ENCODE assay signal across 18 cellular contexts in genomic region chr10:112960151-112960681, GRCh38. TPM values are rescaled to one million over a fixed set of nuclear protein-coding genes. Genes with fewer than 3 reads are reported as not detected.
DNase-seq lines count a peak whose midpoint lies in the region; ATAC-seq, FAIRE-seq and TF ChIP-seq lines count a peak whose summit lies in the region.
"Had no signal": no experiment of that assay in that cellular context is flagged by ENCODE, and none has a peak within 500 bp of the region (broad histone marks: within the 10 kb centered on the region; RNA-seq: fewer than 3 reads in every experiment).

No MANE protein-coding gene starts in this region.

- H3K27me3 Mint-ChIP-seq in HFFc6 (ENCODE audit: insufficient read depth) (no peaks in the 10 kb centered on the region), astrocyte (ENCODE audit: low read depth, unreplicated experiment) (no peaks in the 10 kb centered on the region)

- CTCF ChIA-PET in HEK293T (lab: Yijun Ruan, JAX) = interaction anchor here (1.0 kb wide), 1 partner anchor 269 kb away, joined by 3 read pairs; no protein-coding TSS in a partner anchor

- peak overlapping the region; percentile 89 for H3K27ac ChIP-seq in astrocyte (ENCODE audit: low read depth, low read length)
- H3K27ac ChIP-seq: C4-2B had no signal

- H3K9me3 ChIP-seq in astrocyte (ENCODE audit: insufficient read depth, low read depth, low read length) (no peaks in the 10 kb centered on the region), skeletal muscle satellite cell (replicated peaks; ENCODE audit: low read length) (no peaks in the 10 kb centered on the region)

- POLR2A ChIA-PET in HEK293T (lab: Yijun Ruan, JAX) = no interaction called here

- no peak for FAIRE-seq in astrocyte (lab: Jason Lieb, UNC)

- no peak for TF ChIP-seq CTCF in HFFc6 (IDR thresholded peaks at IDR 0.05)
- TF ChIP-seq CTCF in astrocyte (IDR thresholded peaks at IDR 0.05; ENCODE audit: insufficient read depth, low read depth, low read length) = no peak

- H3K9ac ChIP-seq in astrocyte (ENCODE audit: low read length) (no peak overlapping the region), skeletal muscle satellite cell (ENCODE audit: low read depth, low read length) (peak overlapping the region; percentile 39)

- H3K36me3 Mint-ChIP-seq in HFFc6 (ENCODE audit: low read depth) (peaks cover 15% of the 10 kb centered on the region), astrocyte (ENCODE audit: low read depth, unreplicated experiment) (peaks cover 4% of the 10 kb centered on the region)

- H3K27ac Mint-ChIP-seq in HFFc6 = peak overlapping the region; percentile 89
- peak overlapping the region; percentile 95 for H3K27ac Mint-ChIP-seq in astrocyte (ENCODE audit: unreplicated experiment)
- H3K27ac Mint-ChIP-seq: activated CD4-positive, alpha-beta T cell treated with anti-CD3 and anti-CD28 coated beads for 36 hours; activated naive CD4-positive, alpha-beta T cell treated with anti-CD3 and anti-CD28 coated beads for 36 hours; stimulated activated naive CD8-positive, alpha-beta T cell treated with anti-CD3 and anti-CD28 coated beads, Interleukin-15, Interleukin-2, amounts not matched to agents 100 ng/mL and 50 ng/mL, for 24 hours had no signal

- H3K27me3 ChIP-seq in astrocyte (ENCODE audit: insufficient read depth, low read length) = no peaks in the 10 kb centered on the region
- H3K27me3 ChIP-seq in skeletal muscle satellite cell (ENCODE audit: control insufficient read depth, insufficient read depth, low read length) = no peaks in the 10 kb centered on the region

- H4K20me1 ChIP-seq in astrocyte (ENCODE audit: insufficient read depth, low read length) = peaks cover 33% of the 10 kb centered on the region

- peaks cover 91% of the 10 kb centered on the region for H3K4me1 Mint-ChIP-seq in HFFc6 (ENCODE audit: low read depth)
- peaks cover 80% of the 10 kb centered on the region for H3K4me1 Mint-ChIP-seq in astrocyte (ENCODE audit: low read depth, unreplicated experiment)

- H3K4me3 ChIP-seq in astrocyte (ENCODE audit: insufficient read depth, low read depth, low read length) = no peak overlapping the region
- no peak overlapping the region for H3K4me3 ChIP-seq in skeletal muscle satellite cell (ENCODE audit: low read length)

- H3K9me3 Mint-ChIP-seq in HFFc6 = no peaks in the 10 kb centered on the region
- H3K9me3 Mint-ChIP-seq in astrocyte (ENCODE audit: unreplicated experiment) = no peaks in the 10 kb centered on the region
- H3K9me3 Mint-ChIP-seq: activated naive CD4-positive, alpha-beta T cell treated with anti-CD3 and anti-CD28 coated beads for 36 hours; brain had no signal

- H3K4me1 ChIP-seq in astrocyte (ENCODE audit: insufficient read depth, low read length) (peaks cover 67% of the 10 kb centered on the region), skeletal muscle satellite cell (ENCODE audit: control insufficient read depth, insufficient read depth, low read length) (peaks cover 61% of the 10 kb centered on the region)

- H3K4me3 Mint-ChIP-seq in HFFc6 = peak overlapping the region; percentile 96
- peak overlapping the region; percentile 62 for H3K4me3 Mint-ChIP-seq in astrocyte (ENCODE audit: unreplicated experiment)
- H3K4me3 Mint-ChIP-seq: activated CD4-positive, alpha-beta T cell treated with anti-CD3 and anti-CD28 coated beads for 36 hours; activated naive CD4-positive, alpha-beta T cell treated with anti-CD3 and anti-CD28 coated beads for 36 hours; stimulated activated naive CD8-positive, alpha-beta T cell treated with anti-CD3 and anti-CD28 coated beads, Interleukin-15, Interleukin-2, amounts not matched to agents 100 ng/mL and 50 ng/mL, for 24 hours had no signal

- no peak overlapping the region for H2AFZ ChIP-seq in astrocyte (ENCODE audit: low read depth, low read length)

- peaks cover 84% of the 10 kb centered on the region for H3K79me2 ChIP-seq in astrocyte (ENCODE audit: insufficient read depth, low read length)

- H3K36me3 ChIP-seq in astrocyte (ENCODE audit: insufficient read depth, low read length) (no peaks in the 10 kb centered on the region), skeletal muscle satellite cell (ENCODE audit: insufficient read depth, low read length) (peaks cover 4% of the 10 kb centered on the region)

- DNase-seq in HFFc6 (no peak), astrocyte (ENCODE audit: low read depth) (peak; percentile 63), islet precursor cell (peak; percentile 71), SW 1271 (lab: John Stamatoyannopoulos, UW) (no peak), HEK293T (ENCODE audit: extremely low spot score) (no peak)
- DNase-seq: activated CD4-positive, alpha-beta T cell treated with anti-CD3 and anti-CD28 coated beads for 36 hours; activated naive CD4-positive, alpha-beta T cell treated with anti-CD3 and anti-CD28 coated beads for 36 hours; DMS79 treated with DMSO at 0.1 percent for 48 hours; NCI-H1694 treated with DMSO at 0.1 percent for 48 hours; NCI-H345; SIG-M5 had no signal

- ATAC-seq in HG03565 (IDR thresholded peaks at IDR 0.05; ENCODE audit: unreplicated experiment) = no peak
- ATAC-seq in HG03439 (IDR thresholded peaks at IDR 0.05; ENCODE audit: unreplicated experiment) = no peak
- ATAC-seq: activated CD4-positive, alpha-beta T cell treated with anti-CD3 and anti-CD28 coated beads for 36 hours; left lobe of liver had no signal

- peak overlapping the region; percentile 90 for H3K4me2 ChIP-seq in astrocyte (ENCODE audit: low read length)
- H3K4me2 ChIP-seq in skeletal muscle satellite cell (ENCODE audit: low read length) = peak overlapping the region; percentile 73

TF ChIP-seq in HEK293T, 16 proteins besides CTCF, POLR2A, EP300 and RAD21:
- no peak for TF ChIP-seq TARDBP (IDR thresholded peaks at IDR 0.05)
- TF ChIP-seq ZNF384 (IDR thresholded peaks at IDR 0.05) = no peak
- TF ChIP-seq LEF1 (IDR thresholded peaks at IDR 0.05; ENCODE audit: borderline replicate concordance) = no peak
- TF ChIP-seq SP1 (IDR thresholded peaks at IDR 0.05) = no peak
- no peak for TF ChIP-seq FOXA1 (IDR thresholded peaks at IDR 0.05)
- no peak for TF ChIP-seq BHLHE40 (IDR thresholded peaks at IDR 0.05; ENCODE audit: borderline replicate concordance)
- TF ChIP-seq SUZ12 (IDR thresholded peaks at IDR 0.05) = no peak
- no peak for TF ChIP-seq NFRKB (IDR thresholded peaks at IDR 0.05)
- TF ChIP-seq CTBP1 (IDR thresholded peaks at IDR 0.05; ENCODE audit: borderline replicate concordance) = no peak
- no peak for TF ChIP-seq PKNOX1 (IDR thresholded peaks at IDR 0.05)
- no peak for TF ChIP-seq FOXK2 (IDR thresholded peaks at IDR 0.05)
- no peak for TF ChIP-seq ELF4 (IDR thresholded peaks at IDR 0.05)
- TF ChIP-seq FOXM1 (IDR thresholded peaks at IDR 0.05; ENCODE audit: borderline replicate concordance) = no peak
- TF ChIP-seq ARNT (IDR thresholded peaks at IDR 0.05) = no peak
- no peak for TF ChIP-seq HDGF (IDR thresholded peaks at IDR 0.05; ENCODE audit: borderline replicate concordance)

RNA-seq across cellular contexts. Expression of gene TCF7L2, which starts 10.2 kb away (rescaled TPM):
- total RNA-seq in HFFc6 (2021; fragmentation: NEBNext Ultra II Directional; extraction: Animal tissue kit (Norgen Biotek cat#: 25700)) = 10 to 100 TPM; 14.6 to 18.1 (median 16.2) TPM
- total RNA-seq in astrocyte = 52.1 and 52.4 TPM in 2 replicates
- total RNA-seq in skeletal muscle satellite cell (2012; rRNA removed) = 3.9 and 4.8 TPM in 2 replicates

Comparison
In these comparisons a context has a peak if more than half of its experiments do, and no peak if none do; other contexts are left out.
1. DNase-seq: peak in astrocyte (single experiment) and islet precursor cell (single experiment); none in HFFc6 (single experiment), SW 1271 (0 of 2) and HEK293T (single experiment).